9 cellular contexts compared by ENCODE assay signal in the genomic region with DNA sequence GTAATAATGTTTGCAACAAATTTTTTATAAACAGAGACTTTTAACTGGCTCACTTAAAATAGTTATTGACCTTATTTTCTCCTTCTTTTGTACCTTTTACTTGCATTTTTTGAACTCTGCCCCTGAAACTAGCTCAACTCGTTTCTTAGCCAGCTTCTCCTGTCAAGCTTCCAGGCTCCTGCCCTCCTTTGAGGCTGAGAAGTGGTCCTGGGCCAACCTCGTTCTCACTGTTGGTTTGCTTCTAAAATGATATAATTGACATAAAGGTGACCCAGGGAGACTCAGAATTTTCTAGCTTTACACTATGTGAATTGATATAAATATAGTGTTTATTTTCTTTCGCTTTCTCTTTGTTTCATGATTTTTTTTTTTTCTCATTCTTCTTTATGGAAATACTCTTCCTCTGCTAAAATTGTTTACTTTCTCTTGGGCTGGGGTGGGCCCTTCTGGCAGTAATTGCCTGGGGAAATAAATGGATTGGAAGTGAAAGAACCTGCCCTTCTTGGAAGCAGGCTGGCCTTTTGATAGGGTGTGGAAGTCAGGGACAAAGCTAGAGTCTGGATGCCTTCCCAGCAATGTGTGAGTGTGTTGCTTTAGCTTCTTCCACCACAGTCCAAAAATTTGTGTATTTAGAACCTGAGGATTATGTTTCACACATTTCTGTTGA. TPM values are rescaled to one million over a fixed set of nuclear protein-coding genes. Genes with fewer than 3 reads are reported as not detected.
DNase-seq lines count a peak whose midpoint lies in the region; ATAC-seq and TF ChIP-seq lines count a peak whose summit lies in the region.
"Had no signal": no experiment of that assay in that cellular context is flagged by ENCODE, and none has a peak within 500 bp of the region (broad histone marks: within the 10 kb centered on the region; RNA-seq: fewer than 3 reads in every experiment).

No MANE protein-coding gene starts in this region.

- H3K4me3 Mint-ChIP-seq in activated T-cell treated with anti-CD3 and anti-CD28 coated beads, Interleukin-2, amount 50 U/mL, for 72 hours, result no peak overlapping the region
- no peak overlapping the region for H3K4me3 Mint-ChIP-seq in activated T-cell treated with anti-CD3 and anti-CD28 coated beads, Interleukin-2, amount 50 U/mL, for 24 hours
- H3K4me3 Mint-ChIP-seq in CD4-positive, alpha-beta T cell, result no peak overlapping the region
- H3K4me3 Mint-ChIP-seq: CD8-positive, alpha-beta T cell had no signal

- H3K4me3 ChIP-seq in dorsolateral prefrontal cortex (peak overlapping the region in 11 of 59 donors; percentile 2 to 22 (median 7)), mesodermal cell (ENCODE audit: extremely low read depth, insufficient read depth, low read length, poor library complexity, severe bottlenecking) (no peak overlapping the region), urinary bladder (ENCODE audit: low read depth, low read length) (no peak overlapping the region)

- H3K9me3 Mint-ChIP-seq in activated T-cell treated with anti-CD3 and anti-CD28 coated beads, Interleukin-2, amount 50 U/mL, for 72 hours, result no peaks in the 10 kb centered on the region
- H3K9me3 Mint-ChIP-seq in activated T-cell treated with anti-CD3 and anti-CD28 coated beads, Interleukin-2, amount 50 U/mL, for 24 hours, result no peaks in the 10 kb centered on the region
- no peaks in the 10 kb centered on the region for H3K9me3 Mint-ChIP-seq in CD4-positive, alpha-beta T cell
- H3K9me3 Mint-ChIP-seq: CD8-positive, alpha-beta T cell had no signal

- no peak for ATAC-seq in activated T-cell treated with anti-CD3 and anti-CD28 coated beads, Interleukin-2, amount 50 U/mL, for 72 hours (replicated peaks in 1 of 2)
- no peak for ATAC-seq in GM18858 (IDR thresholded peaks at IDR 0.05; ENCODE audit: unreplicated experiment)
- no peak for ATAC-seq in CD4-positive, alpha-beta T cell (ENCODE audit: poor library complexity)
- ATAC-seq: CD8-positive, alpha-beta T cell had no signal

- POLR2A ChIA-PET in CD4-positive, alpha-beta T cell (lab: Charles Lee), result interaction anchor here (1.0 kb wide), 1 partner anchor 66 kb away, joined by 3 read pairs; no protein-coding TSS in a partner anchor

- peak overlapping the region in 44 of 59 donors; percentile 1 to 76 (median 48) for H3K27ac ChIP-seq in dorsolateral prefrontal cortex
- H3K27ac ChIP-seq in mesodermal cell (ENCODE audit: low read depth, low read length, severe bottlenecking), result peak overlapping the region; percentile 31
- H3K27ac ChIP-seq in urinary bladder (ENCODE audit: low read depth), result peak overlapping the region; percentile 45
- no peak overlapping the region for H3K27ac ChIP-seq in CD4-positive, alpha-beta T cell (ENCODE audit: low read depth, low read length)

- no CpG with 5 or more reads among the region's 3 CpGs for WGBS in mesodermal cell (ENCODE audit: insufficient coverage in 2 of 2), 2 experiments
- WGBS in urinary bladder, result 32% methylated on average over 3 of the region's 3 CpGs

- no peaks in the 10 kb centered on the region for H3K36me3 Mint-ChIP-seq in activated T-cell treated with anti-CD3 and anti-CD28 coated beads, Interleukin-2, amount 50 U/mL, for 72 hours (ENCODE audit: insufficient read depth in 2 of 2)
- peaks cover 9% of the 10 kb centered on the region for H3K36me3 Mint-ChIP-seq in activated T-cell treated with anti-CD3 and anti-CD28 coated beads, Interleukin-2, amount 50 U/mL, for 24 hours (ENCODE audit: low read depth)
- no peaks in the 10 kb centered on the region for H3K36me3 Mint-ChIP-seq in CD4-positive, alpha-beta T cell (ENCODE audit: low read depth)

- intact Hi-C loops in dorsolateral prefrontal cortex (cut with DNase I), result no loop called here
- intact Hi-C loops in CD4-positive, alpha-beta T cell (cut with DNase I, micrococcal nuclease), result no loop called here

- H3K4me1 ChIP-seq in mesodermal cell (ENCODE audit: control insufficient read depth, insufficient read depth, low read length, poor library complexity, severe bottlenecking) (peaks cover 5% of the 10 kb centered on the region), urinary bladder (ENCODE audit: insufficient read depth) (no peaks in the 10 kb centered on the region)

- no peaks in the 10 kb centered on the region for H3K9me3 ChIP-seq in mesodermal cell (ENCODE audit: control insufficient read depth, low read length)
- H3K9me3 ChIP-seq in CD4-positive, alpha-beta T cell (ENCODE audit: control insufficient read depth, low read length), result no peaks in the 10 kb centered on the region

- H3K36me3 ChIP-seq in mesodermal cell (ENCODE audit: control insufficient read depth, insufficient read depth, low read length), result no peaks in the 10 kb centered on the region
- no peaks in the 10 kb centered on the region for H3K36me3 ChIP-seq in urinary bladder (ENCODE audit: insufficient read depth)

- CTCF ChIA-PET in CD4-positive, alpha-beta T cell (lab: Charles Lee), result interaction anchor here (1.0 kb wide), 1 partner anchor 126 kb away, joined by 3 read pairs; no protein-coding TSS in a partner anchor

- peak overlapping the region; percentile 67 for H3K27ac Mint-ChIP-seq in activated T-cell treated with anti-CD3 and anti-CD28 coated beads, Interleukin-2, amount 50 U/mL, for 72 hours
- H3K27ac Mint-ChIP-seq in activated T-cell treated with anti-CD3 and anti-CD28 coated beads, Interleukin-2, amount 50 U/mL, for 24 hours, result no peak overlapping the region
- no peak overlapping the region for H3K27ac Mint-ChIP-seq in CD4-positive, alpha-beta T cell
- H3K27ac Mint-ChIP-seq: CD8-positive, alpha-beta T cell had no signal

- peaks cover 13% of the 10 kb centered on the region for H3K4me1 Mint-ChIP-seq in activated T-cell treated with anti-CD3 and anti-CD28 coated beads, Interleukin-2, amount 50 U/mL, for 72 hours (ENCODE audit: low read depth)
- peaks cover 35% of the 10 kb centered on the region for H3K4me1 Mint-ChIP-seq in activated T-cell treated with anti-CD3 and anti-CD28 coated beads, Interleukin-2, amount 50 U/mL, for 24 hours (ENCODE audit: low read depth)
- H3K4me1 Mint-ChIP-seq in CD4-positive, alpha-beta T cell (ENCODE audit: low read depth), result peaks cover 41% of the 10 kb centered on the region

- no peaks in the 10 kb centered on the region for H3K27me3 Mint-ChIP-seq in activated T-cell treated with anti-CD3 and anti-CD28 coated beads, Interleukin-2, amount 50 U/mL, for 72 hours (ENCODE audit: low read depth)
- no peaks in the 10 kb centered on the region for H3K27me3 Mint-ChIP-seq in activated T-cell treated with anti-CD3 and anti-CD28 coated beads, Interleukin-2, amount 50 U/mL, for 24 hours
- no peaks in the 10 kb centered on the region for H3K27me3 Mint-ChIP-seq in CD4-positive, alpha-beta T cell

- no peak for DNase-seq in activated T-cell treated with anti-CD3 and anti-CD28 coated beads, Interleukin-2, amount 50 U/mL, for 72 hours
- no peak for DNase-seq in activated T-cell treated with anti-CD3 and anti-CD28 coated beads, Interleukin-2, amount 50 U/mL, for 24 hours
- peak in 1 of 10 donors; percentile 24 for DNase-seq in dorsolateral prefrontal cortex
- no peak for DNase-seq in CD4-positive, alpha-beta T cell
- DNase-seq in NCI-H1417 treated with DMSO at 0.1 percent for 48 hours (lab: John Stamatoyannopoulos, UW), result no peak
- DNase-seq: CD8-positive, alpha-beta T cell had no signal

- H3K27me3 ChIP-seq in dorsolateral prefrontal cortex, result no peaks in the 10 kb centered on the region
- H3K27me3 ChIP-seq in CD4-positive, alpha-beta T cell (ENCODE audit: control insufficient read depth, insufficient read depth, low read length), result no peaks in the 10 kb centered on the region

- TF ChIP-seq CTCF in dorsolateral prefrontal cortex (IDR thresholded peaks at IDR 0.05 in 54 of 56, conservative IDR thresholded peaks at IDR 0.05 in 2 of 56; ENCODE audit: low read depth in 1 of 56, partially characterized antibody in 56 of 56), result no peak
- no peak for TF ChIP-seq CTCF in CD4-positive, alpha-beta T cell (IDR thresholded peaks at IDR 0.05)

RNA-seq across cellular contexts. Expression of a gene that starts 30.7 kb away (rescaled TPM):
- 10 to 100 TPM; 20.0 to 24.9 TPM for total RNA-seq in activated T-cell treated with anti-CD3 and anti-CD28 coated beads, Interleukin-2, amount 50 U/mL, for 72 hours
- total RNA-seq in dorsolateral prefrontal cortex (10 to 100 TPM; 31.2 to 87.8 (median 46.5) TPM), urinary bladder (56.0 TPM)
- polyA plus RNA-seq in mesodermal cell (2013, experiment 1 of 2), result 23.9 TPM
- polyA plus RNA-seq in mesodermal cell (2013, experiment 2 of 2), result 21.7 TPM
- polyA plus RNA-seq in urinary bladder, result 7.9 TPM
- total RNA-seq in CD4-positive, alpha-beta T cell, result 1 to 10 TPM; 6.2 to 6.7 TPM
